In genomic region chr18:9081940-9082339, GRCh38 we compare ENCODE assay signal across 1 cellular context.
TF ChIP-seq lines count a peak whose summit lies in the region.

No MANE protein-coding gene starts in this region.

TF ChIP-seq in GM12878, 131 proteins besides CTCF, POLR2A, EP300 and RAD21:
- TF ChIP-seq SRF (IDR thresholded peaks at IDR 0.05; ENCODE audit: low read depth in 2 of 2, low read length in 2 of 2) (no peak), POLR2AphosphoS5 (IDR thresholded peaks at IDR 0.05; ENCODE audit: low read length) (no peak), RUNX3 (IDR thresholded peaks at IDR 0.05; ENCODE audit: low read length) (0 out of 2 replicates have a peak, but pooled peaks have one; percentile 7)
TF ChIP-seq in GM12878: peak in this region for 1.
